ENCODE assay signal across 11 cellular contexts in genomic region chr2:20353597-20353996, GRCh38. TPM values are rescaled to one million over a fixed set of nuclear protein-coding genes. Genes with fewer than 3 reads are reported as not detected.
DNase-seq lines count a peak whose midpoint lies in the region; ATAC-seq, FAIRE-seq and TF ChIP-seq lines count a peak whose summit lies in the region.
"Had no signal": no experiment of that assay in that cellular context is flagged by ENCODE, and none has a peak within 500 bp of the region (broad histone marks: within the 10 kb centered on the region; RNA-seq: fewer than 3 reads in every experiment).

No MANE protein-coding gene starts in this region.

- H3K9ac ChIP-seq in mesendoderm (ENCODE audit: low read length) = no peak overlapping the region

- H3K79me2 ChIP-seq in mesendoderm (ENCODE audit: control insufficient read depth, insufficient read depth, low read length) = peaks cover 16% of the 10 kb centered on the region

- no peaks in the 10 kb centered on the region for H3K79me1 ChIP-seq in mesendoderm (ENCODE audit: low read length)

- H3K4me3 ChIP-seq in mesendoderm (ENCODE audit: low read length) = no peak overlapping the region

- DNase-seq in DMS53 (lab: John Stamatoyannopoulos, UW) (peak; percentile 66), NCI-H1105 (lab: John Stamatoyannopoulos, UW) (peak; percentile 22), SHP77 treated with DMSO at 0.1 percent for 48 hours (lab: John Stamatoyannopoulos, UW) (peak; percentile 24), mesendoderm (peak; percentile 59), hippocampal formation (lab: John Stamatoyannopoulos, UW) (no peak), KBM-7 (no peak), H54 (ENCODE audit: insufficient read length, low spot score) (no peak)
- DNase-seq: anterior cingulate cortex; effector CD8-positive, alpha-beta T cell; T1000 had no signal

- no peak for FAIRE-seq in H54 (lab: Jason Lieb, UNC)

- H3K4me2 ChIP-seq in mesendoderm (ENCODE audit: low read length) = no peak overlapping the region

- no peaks in the 10 kb centered on the region for H3K27me3 ChIP-seq in mesendoderm (ENCODE audit: insufficient read depth, low read length, poor library complexity)

- no peak overlapping the region for H3K56ac ChIP-seq in mesendoderm (ENCODE audit: low read length)

- H2AK5ac ChIP-seq in mesendoderm (ENCODE audit: low read length) = no peak overlapping the region

- in situ Hi-C loops in KBM-7 (cut with MboI; ENCODE audit: low pct_unique_long_range_greater_than_20kb, low sequenced_read_pairs) = no loop called here

- no peak overlapping the region for H2BK120ac ChIP-seq in mesendoderm (ENCODE audit: low read depth, low read length)

- H2BK5ac ChIP-seq in mesendoderm (ENCODE audit: low read length) = no peak overlapping the region

- no CpG with 5 or more reads among the region's 5 CpGs for WGBS in mesendoderm (ENCODE audit: extremely low coverage, insufficient coverage, low lambda C conversion rate)

- no peak overlapping the region for H4K8ac ChIP-seq in mesendoderm (ENCODE audit: low read depth, low read length)

- no peak overlapping the region for H2BK15ac ChIP-seq in mesendoderm (replicated peaks; ENCODE audit: low read depth)

- no peak for TF ChIP-seq POLR2A in H54 (IDR thresholded peaks at IDR 0.05; ENCODE audit: low read depth, low read length)

- no peak for ATAC-seq in HG03565 (IDR thresholded peaks at IDR 0.05; ENCODE audit: unreplicated experiment)

- peaks cover 7% of the 10 kb centered on the region for H3K4me1 ChIP-seq in mesendoderm (ENCODE audit: control insufficient read depth, low read depth, low read length)

- H3K18ac ChIP-seq in mesendoderm (ENCODE audit: low read length) = no peak overlapping the region

- H3K27ac ChIP-seq in mesendoderm (ENCODE audit: low read depth, low read length) = no peak overlapping the region

- no peak overlapping the region for H3K23ac ChIP-seq in mesendoderm (ENCODE audit: low read length)

- no peaks in the 10 kb centered on the region for H3K36me3 ChIP-seq in mesendoderm (ENCODE audit: control insufficient read depth, insufficient read depth, low read length)

- H3K4ac ChIP-seq in mesendoderm (ENCODE audit: low read depth, low read length) = no peak overlapping the region

- H4K5ac ChIP-seq in mesendoderm (ENCODE audit: low read length) = no peak overlapping the region

RNA-seq across cellular contexts. Expression of gene PUM2, which starts 3.0 kb away (rescaled TPM):
- polyA plus RNA-seq in mesendoderm (2013, experiment 1 of 2) = 41.5 TPM
- 40.2 TPM for polyA plus RNA-seq in mesendoderm (2013, experiment 2 of 2)

Comparison
In these comparisons a context has a peak if more than half of its experiments do, and no peak if none do; other contexts are left out.
1. DNase-seq: peak in DMS53 (single experiment), NCI-H1105 (single experiment), SHP77 treated with DMSO at 0.1 percent for 48 hours (single experiment) and mesendoderm (single experiment); none in hippocampal formation (0 of 2), KBM-7 (single experiment) and H54 (single experiment).